32 cellular contexts compared by ENCODE assay signal in the genomic region with DNA sequence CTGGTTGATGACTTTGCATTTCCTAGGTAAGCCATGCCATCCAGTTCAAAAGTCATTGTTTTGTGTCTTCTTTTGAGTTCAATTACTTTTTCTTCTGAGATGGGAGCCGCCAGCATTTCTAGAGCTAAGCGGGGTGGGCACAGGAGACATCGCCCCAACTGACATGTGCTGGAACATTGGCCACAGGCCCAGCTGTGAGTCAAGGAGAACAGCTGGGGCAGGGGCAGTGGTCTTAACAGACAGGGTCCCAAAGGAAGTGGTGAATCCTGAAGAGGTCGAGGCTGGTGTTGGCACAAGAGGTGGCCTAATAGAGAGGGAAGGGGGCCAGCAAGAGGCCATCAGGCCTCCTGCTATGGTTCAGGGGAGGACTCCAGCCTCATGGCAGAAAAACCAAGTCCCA. TPM values are rescaled to one million over a fixed set of nuclear protein-coding genes. Genes with fewer than 3 reads are reported as not detected.
"Had no signal": no experiment of that assay in that cellular context is flagged by ENCODE, and none has a peak within 500 bp of the region (broad histone marks: within the 10 kb centered on the region; RNA-seq: fewer than 3 reads in every experiment).

No MANE protein-coding gene starts in this region.

- H3K4me1 ChIP-seq: ascending aorta, esophagus squamous epithelium, sigmoid colon, testis, vagina had no signal

- DNase-seq: activated CD4-positive, alpha-beta memory T cell treated with anti-CD3 and anti-CD28 coated beads, Interleukin-2, amount 10 ng/mL, durations not matched to agents 7 days and 5 days; activated CD4-positive, alpha-beta T cell treated with anti-CD3 and anti-CD28 coated beads for 1 hour; activated CD4-positive, alpha-beta T cell treated with anti-CD3 and anti-CD28 coated beads, Interleukin-2, amount 10 ng/mL, durations not matched to agents 7 days and 5 days; activated CD8-positive, alpha-beta memory T cell treated with anti-CD3 and anti-CD28 coated beads, Interleukin-2, amount 50 U/mL, for 48 hours; activated naive CD4-positive, alpha-beta T cell; activated T-cell treated with anti-CD3 and anti-CD28 coated beads, Interleukin-2, amount 50 U/mL, for 24 hours; effector CD4-positive, alpha-beta T cell; esophagus squamous epithelium; foreskin melanocyte; left ventricle myocardium inferior; mesendoderm; sigmoid colon; SK-N-SH; stimulated activated CD4-positive, alpha-beta T cell treated with anti-CD3 and anti-CD28 coated beads, Interleukin-15, amount 100 ng/mL, for 24 hours; stimulated activated CD4-positive, alpha-beta T cell treated with anti-CD3 and anti-CD28 coated beads, Interleukin-2, amount 100 ng/mL, for 24 hours; stimulated activated naive CD4-positive, alpha-beta T cell; SW 1271; T1000; testis had no signal

- H3K36me3 ChIP-seq: ascending aorta, cardiac muscle cell, esophagus squamous epithelium, left ventricle myocardium inferior, sigmoid colon, vagina had no signal

- H3K4me3 Mint-ChIP-seq: activated CD4-positive, alpha-beta memory T cell treated with anti-CD3 and anti-CD28 coated beads, Interleukin-2, amount 10 ng/mL, durations not matched to agents 7 days and 5 days; activated CD4-positive, alpha-beta T cell treated with anti-CD3 and anti-CD28 coated beads, Interleukin-2, amount 10 ng/mL, durations not matched to agents 7 days and 5 days; activated naive CD8-positive, alpha-beta T cell; activated T-cell treated with anti-CD3 and anti-CD28 coated beads, Interleukin-2, amount 50 U/mL, for 24 hours; brain; dendritic cell treated with granulocyte-macrophage colony-stimulating factor and Interleukin-4, amounts not matched to agents 40 ng/mL and 50 ng/mL, for 4 days; natural killer cell treated with Interleukin-12 subunit alpha and Interleukin-12 subunit beta and Interleukin-15 and Interleukin-18, amount 100 ng/mL, for 72 hours; T-helper 1 cell treated with Interleukin-12 subunit alpha and Interleukin-12 subunit beta and Interleukin-4 antibody, amounts not matched to agents 30 μg/mL and 1 μg/mL, for 36 hours; type B pancreatic cell had no signal

- H3K27ac Mint-ChIP-seq: activated CD4-positive, alpha-beta memory T cell treated with anti-CD3 and anti-CD28 coated beads, Interleukin-2, amount 10 ng/mL, durations not matched to agents 7 days and 5 days; activated CD4-positive, alpha-beta T cell treated with anti-CD3 and anti-CD28 coated beads, Interleukin-2, amount 10 ng/mL, durations not matched to agents 7 days and 5 days; activated naive CD8-positive, alpha-beta T cell; activated T-cell treated with anti-CD3 and anti-CD28 coated beads, Interleukin-2, amount 50 U/mL, for 24 hours; dendritic cell treated with granulocyte-macrophage colony-stimulating factor and Interleukin-4, amounts not matched to agents 40 ng/mL and 50 ng/mL, for 4 days; natural killer cell treated with Interleukin-12 subunit alpha and Interleukin-12 subunit beta and Interleukin-15 and Interleukin-18, amount 100 ng/mL, for 72 hours; T-helper 1 cell treated with Interleukin-12 subunit alpha and Interleukin-12 subunit beta and Interleukin-4 antibody, amounts not matched to agents 30 μg/mL and 1 μg/mL, for 36 hours; type B pancreatic cell had no signal

- H3K9ac ChIP-seq: SK-N-SH had no signal

- H3K27ac ChIP-seq: ascending aorta, cardiac muscle cell, epithelial cell of prostate, esophagus squamous epithelium, left ventricle myocardium inferior, sigmoid colon, testis, vagina had no signal

- H3K27me3 Mint-ChIP-seq: activated naive CD8-positive, alpha-beta T cell; activated T-cell treated with anti-CD3 and anti-CD28 coated beads, Interleukin-2, amount 50 U/mL, for 24 hours had no signal

- H3K4me1 Mint-ChIP-seq: activated CD4-positive, alpha-beta T cell treated with anti-CD3 and anti-CD28 coated beads, Interleukin-2, amount 10 ng/mL, durations not matched to agents 7 days and 5 days had no signal

- H3K4me3 ChIP-seq: ascending aorta, cardiac muscle cell, esophagus squamous epithelium, left ventricle myocardium inferior, lung, sigmoid colon, smooth muscle cell, testis, vagina had no signal

- H3K9me3 Mint-ChIP-seq: activated CD4-positive, alpha-beta memory T cell treated with anti-CD3 and anti-CD28 coated beads, Interleukin-2, amount 10 ng/mL, durations not matched to agents 7 days and 5 days; activated CD4-positive, alpha-beta T cell treated with anti-CD3 and anti-CD28 coated beads, Interleukin-2, amount 10 ng/mL, durations not matched to agents 7 days and 5 days; activated T-cell treated with anti-CD3 and anti-CD28 coated beads, Interleukin-2, amount 50 U/mL, for 24 hours; dendritic cell treated with granulocyte-macrophage colony-stimulating factor and Interleukin-4, amounts not matched to agents 40 ng/mL and 50 ng/mL, for 4 days; natural killer cell treated with Interleukin-12 subunit alpha and Interleukin-12 subunit beta and Interleukin-15 and Interleukin-18, amount 100 ng/mL, for 72 hours; T-helper 1 cell treated with Interleukin-12 subunit alpha and Interleukin-12 subunit beta and Interleukin-4 antibody, amounts not matched to agents 30 μg/mL and 1 μg/mL, for 36 hours; type B pancreatic cell had no signal

- H3K4me2 ChIP-seq: SK-N-SH, smooth muscle cell had no signal

- H3K36me3 Mint-ChIP-seq: activated naive CD8-positive, alpha-beta T cell; natural killer cell treated with Interleukin-12 subunit alpha and Interleukin-12 subunit beta and Interleukin-15 and Interleukin-18, amount 100 ng/mL, for 72 hours; type B pancreatic cell had no signal

- H3K9me3 ChIP-seq: ascending aorta, esophagus squamous epithelium, left ventricle myocardium inferior, sigmoid colon, SK-N-SH, testis, vagina had no signal

- ATAC-seq: natural killer cell treated with Interleukin-12 subunit alpha and Interleukin-12 subunit beta and Interleukin-15 and Interleukin-18, amount 100 ng/mL, for 72 hours had no signal

- H3K27me3 ChIP-seq: ascending aorta, cardiac muscle cell, sigmoid colon, testis, vagina had no signal

RNA-seq across cellular contexts. Expression of a gene that starts 17.1 kb away (rescaled TPM):
- total RNA-seq: glomerular endothelial cell had no signal
